Comparison of ENCODE assay signal across 8 cellular contexts in genomic region chr2:216500572-216500971, GRCh38. TPM values are rescaled to one million over a fixed set of nuclear protein-coding genes. Genes with fewer than 3 reads are reported as not detected.
DNase-seq lines count a peak whose midpoint lies in the region; ATAC-seq, FAIRE-seq and TF ChIP-seq lines count a peak whose summit lies in the region.

No MANE protein-coding gene starts in this region.

- H3K9me3 ChIP-seq in HepG2 (ENCODE audit: low read length) (no peaks in the 10 kb centered on the region), right lobe of liver (no peaks in the 10 kb centered on the region)

- H3K27ac Mint-ChIP-seq in activated naive CD8-positive, alpha-beta T cell: peak overlapping the region; percentile 98
- peak overlapping the region in 5 of 6 donors; percentile 93 to 96 (median 95) for H3K27ac Mint-ChIP-seq in immature natural killer cell
- peak overlapping the region; percentile 92 for H3K27ac Mint-ChIP-seq in type B pancreatic cell

- no peak for TF ChIP-seq RAD21 in HepG2 (CRISPR knock-in tag; IDR thresholded peaks at IDR 0.05)

- intact Hi-C loops in HepG2 (cut with micrococcal nuclease; ENCODE audit: unreplicated experiment): loop anchor here (5.0 kb wide), 1 partner anchor 388 kb away; no protein-coding TSS in a partner anchor
- intact Hi-C loops in right lobe of liver (cut with DNase I): no loop called here
- intact Hi-C loops in posterior vena cava (cut with DNase I): no loop called here

- peak overlapping the region; percentile 95 for H3K4me3 Mint-ChIP-seq in activated naive CD8-positive, alpha-beta T cell
- peak overlapping the region; percentile 94 to 99 (median 99) for H3K4me3 Mint-ChIP-seq in immature natural killer cell
- peak overlapping the region; percentile 98 for H3K4me3 Mint-ChIP-seq in type B pancreatic cell

- H3K27ac ChIP-seq in HepG2 (ENCODE audit: extremely low read length, insufficient read depth, low read length) (peak overlapping the region; percentile 89), right lobe of liver (no peak overlapping the region)

- H3K9me3 Mint-ChIP-seq in activated naive CD8-positive, alpha-beta T cell (ENCODE audit: low read depth): no peaks in the 10 kb centered on the region
- H3K9me3 Mint-ChIP-seq in immature natural killer cell (no peaks in the 10 kb centered on the region), type B pancreatic cell (no peaks in the 10 kb centered on the region)

- H3K9ac ChIP-seq in HepG2 (ENCODE audit: insufficient read depth, low read depth, low read length): peak overlapping the region; percentile 100

- no peak for TF ChIP-seq EP300 in HepG2 (IDR thresholded peaks at IDR 0.05; ENCODE audit: low read depth in 2 of 2, low read length in 2 of 2)
- TF ChIP-seq EP300 in HepG2 (CRISPR knock-in tag; IDR thresholded peaks at IDR 0.05; ENCODE audit: borderline replicate concordance): no peak

- no peak for TF ChIP-seq CTCF in HepG2 (CRISPR knock-in tag; IDR thresholded peaks at IDR 0.05)
- no peak for TF ChIP-seq CTCF in right lobe of liver (IDR thresholded peaks at IDR 0.05)
- no peak for TF ChIP-seq CTCF in type B pancreatic cell (conservative IDR thresholded peaks at IDR 0.05)

- H3K27me3 Mint-ChIP-seq in activated naive CD8-positive, alpha-beta T cell: no peaks in the 10 kb centered on the region
- H3K27me3 Mint-ChIP-seq in immature natural killer cell (ENCODE audit: low read depth in 3 of 3) (peaks cover 3 to 6% (median 5%) of the 10 kb centered on the region in 3 donors), type B pancreatic cell (no peaks in the 10 kb centered on the region)

- H3K36me3 Mint-ChIP-seq in activated naive CD8-positive, alpha-beta T cell: peaks cover 39% of the 10 kb centered on the region
- H3K36me3 Mint-ChIP-seq in immature natural killer cell (peaks cover 7 to 44% (median 32%) of the 10 kb centered on the region in 3 donors), type B pancreatic cell (peaks cover 51% of the 10 kb centered on the region)

- H3K4me1 Mint-ChIP-seq in activated naive CD8-positive, alpha-beta T cell (ENCODE audit: low read depth): peaks cover 59% of the 10 kb centered on the region
- H3K4me1 Mint-ChIP-seq in immature natural killer cell (peaks cover 48 to 62% of the 10 kb centered on the region in 2 donors), type B pancreatic cell (ENCODE audit: unreplicated experiment) (peaks cover 52% of the 10 kb centered on the region)

- H3K27me3 ChIP-seq in HepG2 (ENCODE audit: control insufficient read depth in 1 of 2, insufficient read depth in 2 of 2, low read length in 2 of 2) (peaks cover 0 to 5% of the 10 kb centered on the region in 2 experiments; a peak in 1 of 5 replicates), right lobe of liver (no peaks in the 10 kb centered on the region)

- H3K36me3 ChIP-seq in HepG2 (replicated peaks in 1 of 2; ENCODE audit: control insufficient read depth in 1 of 2, insufficient read depth in 2 of 2, low read length in 2 of 2) (peaks cover 8 to 63% of the 10 kb centered on the region in 2 experiments), right lobe of liver (peaks cover 8 to 50% (median 26%) of the 10 kb centered on the region in 4 donors)

- in situ Hi-C loops in HepG2 (cut with HindIII; ENCODE audit: extremely low pct_ligation_motif_present, low pct_unique_long_range_greater_than_20kb) (loop anchor here (25.0 kb wide), 2 partner anchors 837 to 1012 kb away; no protein-coding TSS in a partner anchor), G401 (cut with HindIII; ENCODE audit: low sequenced_read_pairs) (no loop called here)

- H3K79me2 ChIP-seq in HepG2 (ENCODE audit: insufficient read depth, low read length): peaks cover 47% of the 10 kb centered on the region

- 93% methylated on average over 2 of the region's 2 CpGs for WGBS in HepG2 (ENCODE audit: low lambda C conversion rate)
- 97% methylated on average over 2 of the region's 2 CpGs for WGBS in right lobe of liver (ENCODE audit: insufficient coverage, low coverage, low lambda C conversion rate, missing lambda C conversion rate)

- DNase-seq in HepG2 (ENCODE audit: low spot score): no peak
- DNase-seq in right lobe of liver: no peak
- DNase-seq in immature natural killer cell: no peak
- no peak for DNase-seq in type B pancreatic cell (ENCODE audit: extremely low spot score, unreplicated experiment)
- no peak for DNase-seq in stimulated activated CD4-positive, alpha-beta T cell treated with anti-CD3 and anti-CD28 coated beads, Interleukin-2, amount 100 ng/mL, for 24 hours
- no peak for DNase-seq in G401 (ENCODE audit: low spot score)
- DNase-seq in posterior vena cava (ENCODE audit: low spot score): no peak

- no TSS peak for BruUV-seq in HepG2 (replicated peaks; lab: Mats Ljungman, UMichigan)

- POLR2A ChIA-PET in HepG2 (lab: Yijun Ruan, JAX): no interaction called here

- peaks cover 63% of the 10 kb centered on the region for H4K20me1 ChIP-seq in HepG2 (ENCODE audit: insufficient read depth, low read length)

- H3K4me3 ChIP-seq in HepG2 (replicated peaks in 1 of 3; ENCODE audit: insufficient read depth in 1 of 3, low read depth in 2 of 3, low read length in 3 of 3) (peak overlapping the region; percentile 86 to 95 (median 92)), right lobe of liver (no peak overlapping the region)

- H3K4me1 ChIP-seq in HepG2 (ENCODE audit: insufficient read depth, low read length): peaks cover 58% of the 10 kb centered on the region
- H3K4me1 ChIP-seq in right lobe of liver: peaks cover 0 to 16% (median 7%) of the 10 kb centered on the region in 4 donors

- peak overlapping the region; percentile 94 for H3K4me2 ChIP-seq in HepG2 (ENCODE audit: low read depth, low read length)

- ATAC-seq in HepG2 (no peak), right lobe of liver (no peak)

- H2AFZ ChIP-seq in HepG2 (ENCODE audit: low read length): no peak overlapping the region

- no peak for FAIRE-seq in HepG2 (lab: Jason Lieb, UNC)

- CTCF ChIA-PET in HepG2 (lab: Yijun Ruan, JAX; ENCODE audit: low intra/inter-chr PET ratio, low total read pairs): no interaction called here

- TF ChIP-seq POLR2A in HepG2 (IDR thresholded peaks at IDR 0.05; ENCODE audit: insufficient read depth in 1 of 2, low read depth in 2 of 2, low read length in 2 of 2): no peak; a peak in 1 of 4 replicates
- no peak for TF ChIP-seq POLR2A in right lobe of liver (IDR thresholded peaks at IDR 0.05)

TF ChIP-seq in HepG2, 621 proteins besides CTCF, POLR2A, EP300 and RAD21:
- TF ChIP-seq ZNF549 (CRISPR knock-in tag; IDR thresholded peaks at IDR 0.05): no peak
- no peak for TF ChIP-seq ZNF230 (CRISPR knock-in tag; IDR thresholded peaks at IDR 0.05)
- 0 out of 2 replicates have a peak, but pooled peaks have one; percentile 54 for TF ChIP-seq RBFOX2 (IDR thresholded peaks at IDR 0.05; ENCODE audit: low read depth, low read length)
- no peak for TF ChIP-seq CBX5 (CRISPR knock-in tag; IDR thresholded peaks at IDR 0.05; ENCODE audit: borderline replicate concordance)
- peak; percentile 28 for TF ChIP-seq AGO2 (optimal IDR thresholded peaks at IDR 0.05; ENCODE audit: low read depth, low read length)
- TF ChIP-seq PITX1 (CRISPR knock-in tag; IDR thresholded peaks at IDR 0.05): no peak

RNA-seq across cellular contexts. Expression of gene RPL37A, which starts 1.9 kb away (rescaled TPM):
- total RNA-seq in HepG2 (2016; rRNA removed; fragmentation: Illumina TruSeq; extraction: Trizol) (6,902 and 7,071 TPM in 2 replicates), right lobe of liver (100 to 1,000 TPM; 383 to 894 (median 710) TPM), type B pancreatic cell (ENCODE audit: low replicate concordance) (3,063 and 3,098 TPM in 2 replicates), posterior vena cava (1,000 to 10,000 TPM; 1,771 to 1,914 TPM)
- 11,484 and 12,287 TPM in 2 replicates for total RNA-seq in HepG2 (2016; cell fraction: cytosol; rRNA removed; fragmentation: Illumina TruSeq; extraction: Trizol; ENCODE audit: low read depth)
- total RNA-seq in HepG2 (2016; cell fraction: insoluble cytoplasmic fraction; rRNA removed; fragmentation: Illumina TruSeq; extraction: Trizol): 6,918 and 7,424 TPM in 2 replicates
- 16,795 and 17,457 TPM in 2 replicates for total RNA-seq in HepG2 (2016; cell fraction: membrane; rRNA removed; fragmentation: Illumina TruSeq; extraction: Trizol)
- total RNA-seq in HepG2 (2016; cell fraction: nucleus; rRNA removed; fragmentation: Illumina TruSeq; extraction: Trizol): 2,427 and 2,707 TPM in 2 replicates
- polyA plus RNA-seq in HepG2 (2011; rRNA removed) (7,317 and 7,910 TPM in 2 replicates), immature natural killer cell (1,000 to 10,000 TPM in 2 of 3 donors, 100 to 1,000 TPM in 1; 866 to 2,929 (median 2,010) TPM)
- 3,435 and 3,576 TPM in 2 replicates for polyA plus RNA-seq in HepG2 (2011; cell fraction: cytosol; rRNA removed)
- polyA plus RNA-seq in HepG2 (2011; cell fraction: nucleus; rRNA removed): 934 and 1,174 TPM in 2 replicates
- polyA plus RNA-seq in HepG2 (2012): 7,692 and 8,090 TPM in 2 replicates
- 11,969 and 13,234 TPM in 2 replicates for polyA plus RNA-seq in HepG2 (2016; cell fraction: cytosol; fragmentation: Illumina TruSeq; extraction: Trizol; ENCODE audit: low read depth)
- 6,005 and 6,067 TPM in 2 replicates for polyA plus RNA-seq in HepG2 (2016; cell fraction: insoluble cytoplasmic fraction; fragmentation: Illumina TruSeq; extraction: Trizol; ENCODE audit: low read depth)
- 14,650 and 14,956 TPM in 2 replicates for polyA plus RNA-seq in HepG2 (2016; cell fraction: membrane; fragmentation: Illumina TruSeq; extraction: Trizol; ENCODE audit: low read depth)
- 4,147 and 4,271 TPM in 2 replicates for polyA plus RNA-seq in HepG2 (2016; cell fraction: nucleus; fragmentation: Illumina TruSeq; extraction: Trizol; ENCODE audit: insufficient read depth, low read depth)
- 537 and 682 TPM in 2 replicates for polyA minus RNA-seq in HepG2 (2011; rRNA and poly(A)+ RNA removed; ENCODE audit: low replicate concordance)
- 1,971 TPM in 2 replicates for polyA minus RNA-seq in HepG2 (2011; cell fraction: cytosol; rRNA and poly(A)+ RNA removed)
- 601 and 721 TPM in 2 replicates for polyA minus RNA-seq in HepG2 (2011; cell fraction: nucleus; rRNA and poly(A)+ RNA removed)
- 1,405 and 2,009 TPM in 2 replicates for total RNA-seq in G401 (2014; rRNA removed; shearing (Covaris generic))

Comparison
In these comparisons a context has a peak if more than half of its experiments do, and no peak if none do; other contexts are left out.
1. H3K4me3 ChIP-seq: peak in HepG2 (3 of 3); none in right lobe of liver (0 of 3).
2. Peak in every context shown above with its lines, with median percentiles within 50 percentile points of each other: H3K27ac Mint-ChIP-seq and H3K4me3 Mint-ChIP-seq.